9 cellular contexts compared by ENCODE assay signal in genomic region chr5:40446910-40447309, GRCh38.
DNase-seq lines count a peak whose midpoint lies in the region; ATAC-seq, FAIRE-seq and TF ChIP-seq lines count a peak whose summit lies in the region.
"Had no signal": no experiment of that assay in that cellular context is flagged by ENCODE, and none has a peak within 500 bp of the region (broad histone marks: within the 10 kb centered on the region; RNA-seq: fewer than 3 reads in every experiment).

No MANE protein-coding gene starts in this region.

- no peak overlapping the region for H3K9ac ChIP-seq in H1 (replicated peaks in 1 of 4; ENCODE audit: extremely low read depth in 1 of 4, low read depth in 3 of 4, low read length in 3 of 4)
- no peak overlapping the region for H3K9ac ChIP-seq in trophoblast cell (ENCODE audit: low read length)

- H3K4me2 ChIP-seq in H1 (ENCODE audit: insufficient read depth in 1 of 2, low read depth in 2 of 2, low read length in 2 of 2), result no peak overlapping the region
- no peak overlapping the region for H3K4me2 ChIP-seq in trophoblast cell (ENCODE audit: low read length)

- TF ChIP-seq EP300 in H1 (IDR thresholded peaks at IDR 0.05; ENCODE audit: borderline replicate concordance in 1 of 2, low read depth in 2 of 2, low read length in 2 of 2), result no peak

- H3K36me3 ChIP-seq in H1 (ENCODE audit: control insufficient read depth in 2 of 4, insufficient read depth in 4 of 4, low read length in 3 of 4) (no peaks in the 10 kb centered on the region), trophoblast cell (ENCODE audit: control insufficient read depth in 1 of 2, insufficient read depth in 2 of 2, low read length in 2 of 2) (no peaks in the 10 kb centered on the region)
- no peaks in the 10 kb centered on the region for H3K36me3 ChIP-seq in CD8-positive, alpha-beta memory T cell (ENCODE audit: insufficient read depth, low read length)
- H3K36me3 ChIP-seq: suprapubic skin had no signal

- no peak overlapping the region for H2BK20ac ChIP-seq in H1 (ENCODE audit: low read length)

- H3K27me3 ChIP-seq in H1 (replicated peaks in 1 of 4; ENCODE audit: control insufficient read depth in 3 of 4, extremely low read depth in 1 of 4, insufficient read depth in 3 of 4, low read length in 3 of 4) (no peaks in the 10 kb centered on the region), trophoblast cell (ENCODE audit: insufficient read depth, low read length) (no peaks in the 10 kb centered on the region)
- H3K27me3 ChIP-seq in CD8-positive, alpha-beta memory T cell (ENCODE audit: insufficient read depth, low read length, poor library complexity, severe bottlenecking), result no peaks in the 10 kb centered on the region
- H3K27me3 ChIP-seq: suprapubic skin had no signal

- H3K79me1 ChIP-seq in H1 (ENCODE audit: low read depth, low read length), result no peaks in the 10 kb centered on the region
- no peaks in the 10 kb centered on the region for H3K79me1 ChIP-seq in trophoblast cell (ENCODE audit: low read length)

- no peaks in the 10 kb centered on the region for H4K20me1 ChIP-seq in H1 (replicated peaks in 1 of 2; ENCODE audit: control insufficient read depth in 1 of 2, insufficient read depth in 2 of 2, low read length in 2 of 2)

- TF ChIP-seq POLR2A in H1 (IDR thresholded peaks at IDR 0.05; ENCODE audit: control extremely low read depth in 1 of 2, low read depth in 2 of 2, low read length in 2 of 2), result no peak

- H2BK15ac ChIP-seq in H1 (ENCODE audit: low read length), result no peak overlapping the region

- peak overlapping the region in 2 of 8 donors; percentile 29 to 62 for H3K27ac Mint-ChIP-seq in CD8-positive, alpha-beta memory T cell

- H3K4me3 Mint-ChIP-seq in CD8-positive, alpha-beta memory T cell, result no peak overlapping the region

- peaks cover 0 to 29% (median 6%) of the 10 kb centered on the region in 3 donors for H3K36me3 Mint-ChIP-seq in CD8-positive, alpha-beta memory T cell

- peaks cover 3 to 14% (median 5%) of the 10 kb centered on the region in 5 donors for H3K9me3 Mint-ChIP-seq in CD8-positive, alpha-beta memory T cell

- H2AK5ac ChIP-seq in H1 (ENCODE audit: low read depth, low read length), result no peak overlapping the region
- H2AK5ac ChIP-seq in trophoblast cell (ENCODE audit: low read length), result no peak overlapping the region

- H4K91ac ChIP-seq in H1 (replicated peaks; ENCODE audit: insufficient read length, low read length) (no peak overlapping the region), trophoblast cell (ENCODE audit: low read depth, low read length) (no peak overlapping the region)

- H3K4ac ChIP-seq in H1 (replicated peaks; ENCODE audit: insufficient read length, low read depth, low read length) (no peak overlapping the region), trophoblast cell (ENCODE audit: low read depth, low read length) (no peak overlapping the region)

- H2BK120ac ChIP-seq in H1 (replicated peaks; ENCODE audit: low read depth, low read length) (no peak overlapping the region), trophoblast cell (ENCODE audit: insufficient read depth, low read length, poor library complexity) (no peak overlapping the region)

- POLR2A ChIA-PET in H1 (lab: Charles Lee; ENCODE audit: partially characterized antibody), result no interaction called here
- POLR2A ChIA-PET in CD8-positive, alpha-beta memory T cell (lab: Charles Lee), result no interaction called here

- H3K18ac ChIP-seq in H1 (ENCODE audit: extremely low read depth, low read length) (no peak overlapping the region), trophoblast cell (ENCODE audit: low read length) (no peak overlapping the region)

- H3K27ac ChIP-seq in H1 (ENCODE audit: low read depth, low read length) (no peak overlapping the region), trophoblast cell (ENCODE audit: low read depth, low read length) (no peak overlapping the region)
- H3K27ac ChIP-seq in CD8-positive, alpha-beta memory T cell (ENCODE audit: low read depth, low read length), result no peak overlapping the region
- H3K27ac ChIP-seq: suprapubic skin had no signal

- H3K27me3 Mint-ChIP-seq in CD8-positive, alpha-beta memory T cell, result no peaks in the 10 kb centered on the region

- H3K9me3 ChIP-seq in H1 (ENCODE audit: insufficient read depth in 2 of 2, low read depth in 1 of 2, low read length in 1 of 2), result 0 out of 4 replicates have a peak, but pooled peaks cover 0 to 7% of the 10 kb centered on the region in 2 experiments
- H3K9me3 ChIP-seq in trophoblast cell (ENCODE audit: insufficient read depth, low read depth, low read length), result no peaks in the 10 kb centered on the region
- no peaks in the 10 kb centered on the region for H3K9me3 ChIP-seq in CD8-positive, alpha-beta memory T cell (ENCODE audit: low read length)
- H3K9me3 ChIP-seq: suprapubic skin had no signal

- H2BK12ac ChIP-seq in H1 (ENCODE audit: low read depth, low read length) (no peak overlapping the region), trophoblast cell (ENCODE audit: low read length) (no peak overlapping the region)

- H3K56ac ChIP-seq in H1 (replicated peaks; ENCODE audit: insufficient read length, low read depth, low read length), result no peak overlapping the region

- DNase-seq in H4 (ENCODE audit: low spot score) (peak; percentile 56), NCI-H460 (ENCODE audit: extremely low read depth, low read depth) (peak; percentile 53), H1 (ENCODE audit: low read depth in 1 of 2, low spot score in 2 of 2) (no peak), trophoblast cell (peak; percentile 48 to 55), NCI-H510A (lab: John Stamatoyannopoulos, UW) (no peak)
- no peak for DNase-seq in CD8-positive, alpha-beta memory T cell
- DNase-seq: NCI-H187 had no signal

- H2AFZ ChIP-seq in H1 (ENCODE audit: low read length) (0 out of 2 replicates have a peak overlapping the region, but pooled peaks have one; percentile 22), trophoblast cell (ENCODE audit: insufficient read depth, low read length, poor library complexity) (no peak overlapping the region)

- H4K8ac ChIP-seq in H1 (ENCODE audit: extremely low read depth, insufficient read depth, low read length), result no peak overlapping the region
- H4K8ac ChIP-seq in trophoblast cell (ENCODE audit: low read depth, low read length), result no peak overlapping the region

- no peak for TF ChIP-seq RAD21 in H1 (IDR thresholded peaks at IDR 0.05 in 1 of 2, conservative IDR thresholded peaks at IDR 0.05 in 1 of 2; ENCODE audit: low read depth in 2 of 2, low read length in 2 of 2)

- H3K4me3 ChIP-seq in H1 (ENCODE audit: extremely low read depth in 1 of 4, insufficient read depth in 2 of 4, low read depth in 3 of 4, low read length in 4 of 4) (no peak overlapping the region), trophoblast cell (ENCODE audit: low read depth, low read length) (no peak overlapping the region)
- no peak overlapping the region for H3K4me3 ChIP-seq in CD8-positive, alpha-beta memory T cell (ENCODE audit: low read length)
- H3K4me3 ChIP-seq: suprapubic skin had no signal

- no peak for ATAC-seq in HG03354 (IDR thresholded peaks at IDR 0.05; ENCODE audit: poor library complexity, severe bottlenecking, unreplicated experiment)

- no peak overlapping the region for H4K5ac ChIP-seq in H1 (ENCODE audit: insufficient read length, low read depth, low read length)

- no peak for FAIRE-seq in H1 (lab: Jason Lieb, UNC)

- H3K79me2 ChIP-seq in H1 (ENCODE audit: control insufficient read depth in 1 of 2, insufficient read depth in 2 of 2, low read length in 2 of 2) (no peaks in the 10 kb centered on the region), trophoblast cell (ENCODE audit: control insufficient read depth, insufficient read depth, low read length, poor library complexity) (no peaks in the 10 kb centered on the region)

- peaks cover 11 to 12% (median 11%) of the 10 kb centered on the region in 3 donors for H3K4me1 Mint-ChIP-seq in CD8-positive, alpha-beta memory T cell

- H3K14ac ChIP-seq in H1 (ENCODE audit: insufficient read length), result no peak overlapping the region
- H3K14ac ChIP-seq in trophoblast cell (ENCODE audit: low read length), result no peak overlapping the region

- no peak overlapping the region for H4K12ac ChIP-seq in trophoblast cell (ENCODE audit: low read depth, low read length)

- no peak overlapping the region for H3K23ac ChIP-seq in H1 (ENCODE audit: insufficient read length)
- H3K23ac ChIP-seq in trophoblast cell (ENCODE audit: low read length), result no peak overlapping the region

- no peaks in the 10 kb centered on the region for H3K4me1 ChIP-seq in H1 (replicated peaks in 1 of 4; ENCODE audit: control insufficient read depth in 3 of 4, insufficient read depth in 4 of 4, low read length in 3 of 4)
- no peaks in the 10 kb centered on the region for H3K4me1 ChIP-seq in trophoblast cell (ENCODE audit: control insufficient read depth in 1 of 2, insufficient read depth in 2 of 2, low read length in 2 of 2)
- peaks cover 9% of the 10 kb centered on the region for H3K4me1 ChIP-seq in CD8-positive, alpha-beta memory T cell (ENCODE audit: insufficient read depth, low read length)
- H3K4me1 ChIP-seq: suprapubic skin had no signal

- H3K23me2 ChIP-seq in H1 (ENCODE audit: low read depth, low read length), result no peaks in the 10 kb centered on the region

- no peak overlapping the region for H2BK5ac ChIP-seq in H1 (ENCODE audit: low read depth, low read length)
- H2BK5ac ChIP-seq in trophoblast cell (ENCODE audit: low read depth, low read length, poor library complexity), result no peak overlapping the region

- 43% methylated on average over 1 of the region's 1 CpG; no CpG with 5 or more reads in 1 of the 2 experiments for WGBS in H1 (ENCODE audit: extremely low coverage in 1 of 2, insufficient coverage in 1 of 2, insufficient read length in 1 of 2, insufficient replicate concordance in 2 of 2, low coverage in 1 of 2, low lambda C conversion rate in 2 of 2, missing lambda C conversion rate in 1 of 2), 2 experiments
- WGBS in trophoblast cell (ENCODE audit: extremely low coverage, insufficient coverage, insufficient read length), result no CpG with 5 or more reads among the region's 1 CpG

- CTCF ChIA-PET in H1 (lab: Charles Lee; ENCODE audit: partially characterized antibody), result no interaction called here
- CTCF ChIA-PET in CD8-positive, alpha-beta memory T cell (lab: Charles Lee), result no interaction called here

- TF ChIP-seq CTCF in H1 (IDR thresholded peaks at IDR 0.05; ENCODE audit: control extremely low read depth in 1 of 3, insufficient read depth in 1 of 3, low read depth in 1 of 3, low read length in 3 of 3), result no peak

TF ChIP-seq in H1, 55 proteins besides CTCF, POLR2A, EP300 and RAD21 (continues in another document):
- TF ChIP-seq ATF3 (IDR thresholded peaks at IDR 0.05; ENCODE audit: insufficient read depth, low read depth, low read length) (no peak), JUND (IDR thresholded peaks at IDR 0.05; ENCODE audit: low read length) (no peak), KDM1A (IDR thresholded peaks at IDR 0.05; ENCODE audit: borderline replicate concordance, low read length) (no peak), RXRA (IDR thresholded peaks at IDR 0.05; ENCODE audit: insufficient read depth, low read depth, low read length) (no peak), CBX8 (IDR thresholded peaks at IDR 0.05; ENCODE audit: borderline replicate concordance, low read depth, low read length) (no peak), CEBPB (IDR thresholded peaks at IDR 0.05; ENCODE audit: low read depth, low read length) (no peak)

Comparison
In these comparisons a context has a peak if more than half of its experiments do, and no peak if none do; other contexts are left out.
1. DNase-seq: peak in H4 (single experiment), NCI-H460 (single experiment) and trophoblast cell (2 of 2); none in H1 (0 of 2), CD8-positive, alpha-beta memory T cell (0 of 5) and NCI-H510A (single experiment).